Comparison of ENCODE assay signal across 1 cellular context in the genomic region with DNA sequence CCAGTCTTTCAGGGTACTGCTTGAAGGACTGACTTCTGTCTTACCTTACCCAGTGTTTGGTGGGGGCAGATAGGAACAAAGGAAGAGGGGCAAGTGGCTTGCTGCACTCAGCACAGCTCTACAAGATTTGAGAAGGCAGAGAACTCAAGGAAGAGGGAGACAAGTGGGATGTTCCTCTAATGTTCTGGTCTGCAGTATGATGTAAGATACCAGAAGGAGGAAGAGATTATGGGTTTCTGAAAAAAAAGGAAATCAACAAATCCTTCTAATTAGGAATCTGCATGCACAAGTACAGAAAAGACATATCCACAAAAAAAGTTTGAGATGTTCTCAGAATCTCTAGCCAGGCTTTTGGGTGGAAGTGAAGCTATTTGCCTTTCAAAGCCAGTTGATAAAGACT.
TF ChIP-seq lines count a peak whose summit lies in the region.

No MANE protein-coding gene starts in this region.

TF ChIP-seq in WTC11, 78 proteins besides CTCF, POLR2A, EP300 and RAD21 (continued from another document):
- TF ChIP-seq ELF4 (CRISPR knock-in tag; IDR thresholded peaks at IDR 0.05; ENCODE audit: low read depth) (no peak), ESRRA (CRISPR knock-in tag; IDR thresholded peaks at IDR 0.05; ENCODE audit: borderline replicate concordance) (no peak), ZNF232 (CRISPR knock-in tag; IDR thresholded peaks at IDR 0.05) (no peak), PRRX2 (CRISPR knock-in tag; IDR thresholded peaks at IDR 0.05) (no peak), ZNF416 (CRISPR knock-in tag; IDR thresholded peaks at IDR 0.05) (no peak)
- TF ChIP-seq, protein P1, sequence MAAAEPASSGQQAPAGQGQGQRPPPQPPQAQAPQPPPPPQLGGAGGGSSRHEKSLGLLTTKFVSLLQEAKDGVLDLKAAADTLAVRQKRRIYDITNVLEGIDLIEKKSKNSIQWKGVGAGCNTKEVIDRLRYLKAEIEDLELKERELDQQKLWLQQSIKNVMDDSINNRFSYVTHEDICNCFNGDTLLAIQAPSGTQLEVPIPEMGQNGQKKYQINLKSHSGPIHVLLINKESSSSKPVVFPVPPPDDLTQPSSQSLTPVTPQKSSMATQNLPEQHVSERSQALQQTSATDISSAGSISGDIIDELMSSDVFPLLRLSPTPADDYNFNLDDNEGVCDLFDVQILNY (CRISPR knock-in tag; IDR thresholded peaks at IDR 0.05) = no peak
- TF ChIP-seq, protein P2, sequence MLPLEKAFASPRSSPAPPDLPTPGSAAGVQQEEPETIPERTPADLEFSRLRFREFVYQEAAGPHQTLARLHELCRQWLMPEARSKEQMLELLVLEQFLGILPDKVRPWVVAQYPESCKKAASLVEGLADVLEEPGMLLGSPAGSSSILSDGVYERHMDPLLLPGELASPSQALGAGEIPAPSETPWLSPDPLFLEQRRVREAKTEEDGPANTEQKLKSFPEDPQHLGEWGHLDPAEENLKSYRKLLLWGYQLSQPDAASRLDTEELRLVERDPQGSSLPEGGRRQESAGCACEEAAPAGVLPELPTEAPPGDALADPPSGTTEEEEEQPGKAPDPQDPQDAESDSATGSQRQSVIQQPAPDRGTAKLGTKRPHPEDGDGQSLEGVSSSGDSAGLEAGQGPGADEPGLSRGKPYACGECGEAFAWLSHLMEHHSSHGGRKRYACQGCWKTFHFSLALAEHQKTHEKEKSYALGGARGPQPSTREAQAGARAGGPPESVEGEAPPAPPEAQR (CRISPR knock-in tag; IDR thresholded peaks at IDR 0.05) = no peak
